Comparison of ENCODE assay signal across 17 cellular contexts in genomic region chr12:71760471-71760870, GRCh38. TPM values are rescaled to one million over a fixed set of nuclear protein-coding genes. Genes with fewer than 3 reads are reported as not detected.
A peak's percentile ranks its signal among the peaks of the same experiment; 100 is the strongest.
DNase-seq lines count a peak whose midpoint lies in the region; ATAC-seq, FAIRE-seq and TF ChIP-seq lines count a peak whose summit lies in the region.
"Had no signal": no experiment of that assay in that cellular context is flagged by ENCODE, and none has a peak within 500 bp of the region (broad histone marks: within the 10 kb centered on the region; RNA-seq: fewer than 3 reads in every experiment).

No MANE protein-coding gene starts in this region.

- H3K27ac Mint-ChIP-seq in CD4-positive, alpha-beta T cell: no peak overlapping the region
- H3K27ac Mint-ChIP-seq in CD8-positive, alpha-beta T cell: peak overlapping the region; percentile 47
- peak overlapping the region; percentile 10 to 55 for H3K27ac Mint-ChIP-seq in effector memory CD8-positive, alpha-beta T cell
- no peak overlapping the region for H3K27ac Mint-ChIP-seq in neural progenitor cell
- H3K27ac Mint-ChIP-seq: B cell had no signal

- in situ Hi-C loops in ACHN (cut with HindIII; ENCODE audit: low pct_ligation_motif_present, low pct_unique_long_range_greater_than_20kb, low sequenced_read_pairs): no loop called here

- H3K4me2 ChIP-seq in neural progenitor cell: no peak overlapping the region

- peak overlapping the region; percentile 4 for H3K4me3 Mint-ChIP-seq in CD4-positive, alpha-beta T cell
- no peak overlapping the region for H3K4me3 Mint-ChIP-seq in CD8-positive, alpha-beta T cell
- peak overlapping the region in 1 of 2 donors; percentile 38 for H3K4me3 Mint-ChIP-seq in effector memory CD8-positive, alpha-beta T cell
- H3K4me3 Mint-ChIP-seq in neural progenitor cell: no peak overlapping the region
- H3K4me3 Mint-ChIP-seq: B cell had no signal

- no peaks in the 10 kb centered on the region for H3F3A ChIP-seq in neural progenitor cell (ENCODE audit: low read depth)

- no peak overlapping the region for H3K4me3 ChIP-seq in CD8-positive, alpha-beta T cell (ENCODE audit: low read depth, low read length)
- no peak overlapping the region for H3K4me3 ChIP-seq in neural progenitor cell
- H3K4me3 ChIP-seq: HAP-1 had no signal

- ATAC-seq in CD4-positive, alpha-beta T cell (ENCODE audit: poor library complexity): no peak
- ATAC-seq in CD8-positive, alpha-beta T cell: no peak
- ATAC-seq in effector memory CD8-positive, alpha-beta T cell (replicated peaks): no peak

- H3K27me3 Mint-ChIP-seq in CD4-positive, alpha-beta T cell: no peaks in the 10 kb centered on the region
- H3K27me3 Mint-ChIP-seq in CD8-positive, alpha-beta T cell (ENCODE audit: low read depth): no peaks in the 10 kb centered on the region
- H3K27me3 Mint-ChIP-seq in effector memory CD8-positive, alpha-beta T cell: no peaks in the 10 kb centered on the region
- H3K27me3 Mint-ChIP-seq in neural progenitor cell (ENCODE audit: insufficient read depth, low read depth): no peaks in the 10 kb centered on the region
- H3K27me3 Mint-ChIP-seq: B cell; CD4-positive, CD25-positive, alpha-beta regulatory T cell; IgD-negative memory B cell had no signal

- H3K4me1 Mint-ChIP-seq in CD4-positive, alpha-beta T cell (ENCODE audit: low read depth): peaks cover 73% of the 10 kb centered on the region
- H3K4me1 Mint-ChIP-seq in CD8-positive, alpha-beta T cell (ENCODE audit: low read depth): peaks cover 69% of the 10 kb centered on the region
- H3K4me1 Mint-ChIP-seq in effector memory CD8-positive, alpha-beta T cell (ENCODE audit: low read depth in 2 of 2): peaks cover 41 to 60% of the 10 kb centered on the region in 2 donors
- H3K4me1 Mint-ChIP-seq in neural progenitor cell: peaks cover 10% of the 10 kb centered on the region

- no peak overlapping the region for H3K27ac ChIP-seq in CD4-positive, alpha-beta T cell (ENCODE audit: low read depth, low read length)
- no peak overlapping the region for H3K27ac ChIP-seq in CD8-positive, alpha-beta T cell (ENCODE audit: low read depth, low read length)
- no peak overlapping the region for H3K27ac ChIP-seq in neural progenitor cell

- peaks cover 27% of the 10 kb centered on the region for H3K4me1 ChIP-seq in CD8-positive, alpha-beta T cell (ENCODE audit: insufficient read depth, low read length)
- H3K4me1 ChIP-seq in neural progenitor cell: no peaks in the 10 kb centered on the region

- peaks cover 100% of the 10 kb centered on the region for H3K79me2 ChIP-seq in neural progenitor cell (ENCODE audit: low read depth)

- H3K36me3 ChIP-seq in CD8-positive, alpha-beta T cell (ENCODE audit: insufficient read depth, low read length): no peaks in the 10 kb centered on the region
- H3K36me3 ChIP-seq in neural progenitor cell: peaks cover 4% of the 10 kb centered on the region

- no peaks in the 10 kb centered on the region for H3K27me3 ChIP-seq in CD4-positive, alpha-beta T cell (ENCODE audit: control insufficient read depth, insufficient read depth, low read length)
- no peaks in the 10 kb centered on the region for H3K27me3 ChIP-seq in CD8-positive, alpha-beta T cell (ENCODE audit: insufficient read depth, low read length)
- no peaks in the 10 kb centered on the region for H3K27me3 ChIP-seq in neural progenitor cell

- TF ChIP-seq CTCF in CD4-positive, alpha-beta T cell (IDR thresholded peaks at IDR 0.05): no peak
- no peak for TF ChIP-seq CTCF in CD8-positive, alpha-beta T cell (IDR thresholded peaks at IDR 0.05)
- no peak for TF ChIP-seq CTCF in neural progenitor cell (IDR thresholded peaks at IDR 0.05)

- CTCF ChIA-PET in CD4-positive, alpha-beta T cell (lab: Charles Lee): no interaction called here
- CTCF ChIA-PET in CD8-positive, alpha-beta T cell (lab: Charles Lee): interaction anchor here (2.7 kb wide), 1 partner anchor 20 kb away, joined by 8 read pairs; no protein-coding TSS in a partner anchor

- POLR2A ChIA-PET in CD4-positive, alpha-beta T cell (lab: Charles Lee): no interaction called here
- POLR2A ChIA-PET in CD8-positive, alpha-beta T cell (lab: Charles Lee): interaction anchor here (0.7 to 1.2 kb wide), 3 partner anchors 12 to 97 kb away, joined by 3 to 4 read pairs (median 3); partner anchors contain the start of gene TMEM19

- DNase-seq in CD4-positive, alpha-beta T cell: no peak
- DNase-seq in CD8-positive, alpha-beta T cell: no peak
- DNase-seq in MV-4-11 (lab: John Stamatoyannopoulos, UW): peak; percentile 59
- no peak for DNase-seq in effector memory CD8-positive, alpha-beta T cell
- DNase-seq in neural progenitor cell (ENCODE audit: low spot score): no peak
- DNase-seq in frontal cortex (ENCODE audit: low spot score in 2 of 2): no peak
- DNase-seq in ACHN: no peak
- DNase-seq: Calu3; CD4-positive, CD25-positive, alpha-beta regulatory T cell; NCI-H1105; NCI-H1694; NCI-H524 treated with DMSO at 0.1 percent for 48 hours; SHP77 treated with DMSO at 0.1 percent for 48 hours; SW 1271 had no signal

- no peak overlapping the region for H2AFZ ChIP-seq in neural progenitor cell (replicated peaks)

- H3K9ac ChIP-seq in neural progenitor cell: no peak overlapping the region

- peaks cover 28% of the 10 kb centered on the region for H3K9me3 ChIP-seq in CD4-positive, alpha-beta T cell (ENCODE audit: control insufficient read depth, low read length)
- peaks cover 12% of the 10 kb centered on the region for H3K9me3 ChIP-seq in CD8-positive, alpha-beta T cell (ENCODE audit: low read length)
- no peaks in the 10 kb centered on the region for H3K9me3 ChIP-seq in neural progenitor cell (ENCODE audit: low read depth)

- intact Hi-C loops in CD4-positive, alpha-beta T cell (cut with DNase I, micrococcal nuclease): loop anchor here in 1 of 2 experiments (10.0 kb wide), 1 partner anchor 1516 kb away; the partner anchor contains the start of gene CNOT2
- intact Hi-C loops in CD8-positive, alpha-beta T cell (cut with DNase I, micrococcal nuclease): no loop called here

- peaks cover 28% of the 10 kb centered on the region for H4K20me1 ChIP-seq in neural progenitor cell (ENCODE audit: low read depth)

- H3K9me3 Mint-ChIP-seq in CD4-positive, alpha-beta T cell: peaks cover 15% of the 10 kb centered on the region
- H3K9me3 Mint-ChIP-seq in CD8-positive, alpha-beta T cell: peaks cover 28% of the 10 kb centered on the region
- H3K9me3 Mint-ChIP-seq in effector memory CD8-positive, alpha-beta T cell: peaks cover 0 to 3% of the 10 kb centered on the region in 2 donors
- peaks cover 65% of the 10 kb centered on the region for H3K9me3 Mint-ChIP-seq in neural progenitor cell

- no peak for FAIRE-seq in frontal cortex (lab: Jason Lieb, UNC)

- peaks cover 83% of the 10 kb centered on the region for H3K36me3 Mint-ChIP-seq in CD4-positive, alpha-beta T cell (ENCODE audit: low read depth)
- peaks cover 56% of the 10 kb centered on the region for H3K36me3 Mint-ChIP-seq in CD8-positive, alpha-beta T cell
- peaks cover 41% of the 10 kb centered on the region for H3K36me3 Mint-ChIP-seq in effector memory CD8-positive, alpha-beta T cell (ENCODE audit: insufficient read depth)
- H3K36me3 Mint-ChIP-seq in neural progenitor cell: peaks cover 67% of the 10 kb centered on the region

RNA-seq across cellular contexts. Expression of gene RAB21, which starts 5.8 kb away (rescaled TPM):
- 100 to 1,000 TPM; 106 to 108 TPM for total RNA-seq in CD4-positive, alpha-beta T cell
- 100 to 1,000 TPM; 111 to 127 TPM for total RNA-seq in CD8-positive, alpha-beta T cell
- total RNA-seq in neural progenitor cell (ENCODE audit: low replicate concordance) (19.4 and 31.4 TPM in 2 replicates), frontal cortex (14.3 TPM)

Comparison
In these comparisons a context has a peak if more than half of its experiments do, and no peak if none do; other contexts are left out.
1. H3K27ac Mint-ChIP-seq: peak in CD8-positive, alpha-beta T cell (single experiment) and effector memory CD8-positive, alpha-beta T cell (2 of 2); none in CD4-positive, alpha-beta T cell (single experiment) and neural progenitor cell (single experiment).